Comparison of ENCODE assay signal across 1 cellular context in genomic region chr14:24695265-24696241, GRCh38.
TF ChIP-seq lines count a peak whose summit lies in the region.

No MANE protein-coding gene starts in this region.

TF ChIP-seq in GM12878, 131 proteins besides CTCF, POLR2A, EP300 and RAD21 (continued from another document):
- TF ChIP-seq, protein P1, sequence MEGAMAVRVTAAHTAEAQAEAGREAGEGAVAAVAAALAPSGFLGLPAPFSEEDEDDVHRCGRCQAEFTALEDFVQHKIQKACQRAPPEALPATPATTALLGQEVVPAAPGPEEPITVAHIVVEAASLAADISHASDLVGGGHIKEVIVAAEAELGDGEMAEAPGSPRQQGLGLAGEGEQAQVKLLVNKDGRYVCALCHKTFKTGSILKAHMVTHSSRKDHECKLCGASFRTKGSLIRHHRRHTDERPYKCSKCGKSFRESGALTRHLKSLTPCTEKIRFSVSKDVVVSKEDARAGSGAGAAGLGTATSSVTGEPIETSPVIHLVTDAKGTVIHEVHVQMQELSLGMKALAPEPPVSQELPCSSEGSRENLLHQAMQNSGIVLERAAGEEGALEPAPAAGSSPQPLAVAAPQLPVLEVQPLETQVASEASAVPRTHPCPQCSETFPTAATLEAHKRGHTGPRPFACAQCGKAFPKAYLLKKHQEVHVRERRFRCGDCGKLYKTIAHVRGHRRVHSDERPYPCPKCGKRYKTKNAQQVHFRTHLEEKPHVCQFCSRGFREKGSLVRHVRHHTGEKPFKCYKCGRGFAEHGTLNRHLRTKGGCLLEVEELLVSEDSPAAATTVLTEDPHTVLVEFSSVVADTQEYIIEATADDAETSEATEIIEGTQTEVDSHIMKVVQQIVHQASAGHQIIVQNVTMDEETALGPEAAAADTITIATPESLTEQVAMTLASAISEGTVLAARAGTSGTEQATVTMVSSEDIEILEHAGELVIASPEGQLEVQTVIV (IDR thresholded peaks at IDR 0.05; ENCODE audit: borderline replicate concordance, partially characterized antibody) = peak; percentile 38
- TF ChIP-seq MAX (IDR thresholded peaks at IDR 0.05; ENCODE audit: low read depth, low read length) (peak; percentile 44; the same call in 1 of the 2 replicates), BCL11A (IDR thresholded peaks at IDR 0.05; ENCODE audit: low read depth, low read length) (no peak), ZNF622 (IDR thresholded peaks at IDR 0.05) (no peak), KDM1A (IDR thresholded peaks at IDR 0.05; ENCODE audit: borderline replicate concordance) (no peak), KLF5 (IDR thresholded peaks at IDR 0.05; ENCODE audit: partially characterized antibody) (no peak), EGR1 (IDR thresholded peaks at IDR 0.05; ENCODE audit: borderline replicate concordance in 1 of 2, low read depth in 2 of 2, low read length in 2 of 2) (no peak), SUPT20H (IDR thresholded peaks at IDR 0.05; ENCODE audit: borderline replicate concordance, control insufficient read depth, low read depth, low read length) (no peak), CHD4 (IDR thresholded peaks at IDR 0.05) (no peak), RCOR1 (conservative IDR thresholded peaks at IDR 0.05; ENCODE audit: low read depth, low read length) (no peak), ZNF274 (IDR thresholded peaks at IDR 0.05; ENCODE audit: insufficient read depth, insufficient read length) (no peak), BMI1 (IDR thresholded peaks at IDR 0.05; ENCODE audit: borderline replicate concordance) (no peak), GATAD2B (conservative IDR thresholded peaks at IDR 0.05; ENCODE audit: low read depth) (peak; percentile 52; the same call in 1 of the 2 replicates), SIN3A (IDR thresholded peaks at IDR 0.05; ENCODE audit: low read depth, low read length) (no peak), JUND (IDR thresholded peaks at IDR 0.05; ENCODE audit: low read depth, low read length) (no peak)
- TF ChIP-seq, protein P2, sequence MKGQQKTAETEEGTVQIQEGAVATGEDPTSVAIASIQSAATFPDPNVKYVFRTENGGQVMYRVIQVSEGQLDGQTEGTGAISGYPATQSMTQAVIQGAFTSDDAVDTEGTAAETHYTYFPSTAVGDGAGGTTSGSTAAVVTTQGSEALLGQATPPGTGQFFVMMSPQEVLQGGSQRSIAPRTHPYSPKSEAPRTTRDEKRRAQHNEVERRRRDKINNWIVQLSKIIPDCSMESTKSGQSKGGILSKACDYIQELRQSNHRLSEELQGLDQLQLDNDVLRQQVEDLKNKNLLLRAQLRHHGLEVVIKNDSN (IDR thresholded peaks at IDR 0.05; ENCODE audit: borderline replicate concordance, extremely low read length, insufficient read depth, low read depth, low read length) = no peak
